9 cellular contexts compared by ENCODE assay signal in the genomic region with DNA sequence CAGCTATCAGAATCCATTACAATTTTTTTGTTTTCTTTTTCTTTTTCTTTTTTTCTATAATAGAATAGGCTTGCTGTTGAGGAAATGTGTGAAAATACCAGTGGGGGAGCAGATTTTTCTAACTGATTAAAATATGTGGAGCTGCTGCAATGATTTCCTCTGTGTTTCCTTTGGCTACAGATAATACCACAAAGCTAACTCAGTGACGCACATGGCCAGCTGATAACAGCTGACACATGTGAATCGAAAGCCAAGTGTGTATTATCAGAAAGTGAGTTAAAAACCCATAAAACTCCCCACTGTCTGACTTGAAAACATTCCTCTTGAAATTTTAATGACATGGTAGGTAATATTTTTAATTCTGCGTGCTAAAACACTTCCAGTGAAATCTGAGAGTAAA.
DNase-seq lines count a peak whose midpoint lies in the region; ATAC-seq and TF ChIP-seq lines count a peak whose summit lies in the region.
"Had no signal": no experiment of that assay in that cellular context is flagged by ENCODE, and none has a peak within 500 bp of the region (broad histone marks: within the 10 kb centered on the region; RNA-seq: fewer than 3 reads in every experiment).

No MANE protein-coding gene starts in this region.

- H3K27me3 ChIP-seq in BLaER1: no peaks in the 10 kb centered on the region
- H3K27me3 ChIP-seq: upper lobe of left lung had no signal

- TF ChIP-seq CTCF in fibroblast of the aortic adventitia (IDR thresholded peaks at IDR 0.05; ENCODE audit: insufficient read depth, low read length): no peak

- peaks cover 27% of the 10 kb centered on the region for H3K4me1 ChIP-seq in BLaER1
- H3K4me1 ChIP-seq: upper lobe of left lung had no signal

- no peak overlapping the region for H3K9ac ChIP-seq in BLaER1

- peaks cover 63% of the 10 kb centered on the region for H3K4me1 Mint-ChIP-seq in stimulated activated naive CD8-positive, alpha-beta T cell treated with anti-CD3 and anti-CD28 coated beads, Interleukin-15, amount 100 ng/mL, for 72 hours

- POLR2A ChIA-PET in HEK293T (lab: Yijun Ruan, JAX): no interaction called here

- peak; percentile 65 for ATAC-seq in GM21390 (IDR thresholded peaks at IDR 0.05; ENCODE audit: unreplicated experiment)
- no peak for ATAC-seq in SK-N-SH treated with all-trans-retinoic acid at 6 μM for 48 hours
- peak; percentile 89 for ATAC-seq in stimulated activated naive CD8-positive, alpha-beta T cell treated with anti-CD3 and anti-CD28 coated beads, Interleukin-15, amount 100 ng/mL, for 72 hours
- no peak for ATAC-seq in GM18520 (IDR thresholded peaks at IDR 0.05; ENCODE audit: unreplicated experiment)

- no peak overlapping the region for H3K4me3 ChIP-seq in BLaER1
- H3K4me3 ChIP-seq in fibroblast of the aortic adventitia (ENCODE audit: low read depth, low read length): no peak overlapping the region
- H3K4me3 ChIP-seq: upper lobe of left lung had no signal

- no peaks in the 10 kb centered on the region for H3K9me3 ChIP-seq in BLaER1
- H3K9me3 ChIP-seq: upper lobe of left lung had no signal

- DNase-seq in fibroblast of the aortic adventitia (ENCODE audit: low read depth): peak; percentile 97
- DNase-seq in stimulated activated naive CD8-positive, alpha-beta T cell treated with anti-CD3 and anti-CD28 coated beads, Interleukin-15, amount 100 ng/mL, for 72 hours: peak in 1 of 2 donors; percentile 55
- DNase-seq in NAMALWA (ENCODE audit: low spot score): no peak
- DNase-seq in HEK293T (ENCODE audit: extremely low spot score): no peak
- DNase-seq: upper lobe of left lung had no signal

- no peaks in the 10 kb centered on the region for H3K36me3 ChIP-seq in BLaER1
- H3K36me3 ChIP-seq: upper lobe of left lung had no signal

- peak overlapping the region; percentile 47 for H3K4me2 ChIP-seq in BLaER1

- H3K27me3 Mint-ChIP-seq in stimulated activated naive CD8-positive, alpha-beta T cell treated with anti-CD3 and anti-CD28 coated beads, Interleukin-15, amount 100 ng/mL, for 72 hours: peaks cover 12% of the 10 kb centered on the region

- no peak overlapping the region for H3K27ac ChIP-seq in BLaER1
- H3K27ac ChIP-seq: upper lobe of left lung had no signal

- H3K9me3 Mint-ChIP-seq in stimulated activated naive CD8-positive, alpha-beta T cell treated with anti-CD3 and anti-CD28 coated beads, Interleukin-15, amount 100 ng/mL, for 72 hours: peaks cover 10 to 24% of the 10 kb centered on the region in 2 donors

- no peaks in the 10 kb centered on the region for H4K20me1 ChIP-seq in BLaER1

- peak overlapping the region in 1 of 2 donors; percentile 88 for H3K27ac Mint-ChIP-seq in stimulated activated naive CD8-positive, alpha-beta T cell treated with anti-CD3 and anti-CD28 coated beads, Interleukin-15, amount 100 ng/mL, for 72 hours

- CTCF ChIA-PET in HEK293T (lab: Yijun Ruan, JAX): no interaction called here

- peak overlapping the region; percentile 37 to 44 for H3K4me3 Mint-ChIP-seq in stimulated activated naive CD8-positive, alpha-beta T cell treated with anti-CD3 and anti-CD28 coated beads, Interleukin-15, amount 100 ng/mL, for 72 hours

TF ChIP-seq in SK-N-SH treated with all-trans-retinoic acid at 6 μM for 48 hours, 23 proteins besides CTCF, POLR2A, EP300 and RAD21 (continues in another document):
- TF ChIP-seq CSDC2 (CRISPR knock-in tag; IDR thresholded peaks at IDR 0.05): no peak
- TF ChIP-seq, protein P1, sequence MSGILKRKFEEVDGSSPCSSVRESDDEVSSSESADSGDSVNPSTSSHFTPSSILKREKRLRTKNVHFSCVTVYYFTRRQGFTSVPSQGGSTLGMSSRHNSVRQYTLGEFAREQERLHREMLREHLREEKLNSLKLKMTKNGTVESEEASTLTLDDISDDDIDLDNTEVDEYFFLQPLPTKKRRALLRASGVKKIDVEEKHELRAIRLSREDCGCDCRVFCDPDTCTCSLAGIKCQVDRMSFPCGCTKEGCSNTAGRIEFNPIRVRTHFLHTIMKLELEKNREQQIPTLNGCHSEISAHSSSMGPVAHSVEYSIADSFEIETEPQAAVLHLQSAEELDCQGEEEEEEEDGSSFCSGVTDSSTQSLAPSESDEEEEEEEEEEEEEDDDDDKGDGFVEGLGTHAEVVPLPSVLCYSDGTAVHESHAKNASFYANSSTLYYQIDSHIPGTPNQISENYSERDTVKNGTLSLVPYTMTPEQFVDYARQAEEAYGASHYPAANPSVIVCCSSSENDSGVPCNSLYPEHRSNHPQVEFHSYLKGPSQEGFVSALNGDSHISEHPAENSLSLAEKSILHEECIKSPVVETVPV (CRISPR knock-in tag; IDR thresholded peaks at IDR 0.05): no peak
- TF ChIP-seq ZNF70 (CRISPR knock-in tag; IDR thresholded peaks at IDR 0.05): no peak
- no peak for TF ChIP-seq BACH2 (CRISPR knock-in tag; IDR thresholded peaks at IDR 0.05; ENCODE audit: borderline replicate concordance)
- no peak for TF ChIP-seq ZC3H10 (CRISPR knock-in tag; IDR thresholded peaks at IDR 0.05)
- no peak for TF ChIP-seq OSR1 (CRISPR knock-in tag; IDR thresholded peaks at IDR 0.05)
- TF ChIP-seq ISL1 (CRISPR knock-in tag; IDR thresholded peaks at IDR 0.05): peak; percentile 34
- no peak for TF ChIP-seq ZNF8 (CRISPR knock-in tag; IDR thresholded peaks at IDR 0.05)
- TF ChIP-seq, protein P2, sequence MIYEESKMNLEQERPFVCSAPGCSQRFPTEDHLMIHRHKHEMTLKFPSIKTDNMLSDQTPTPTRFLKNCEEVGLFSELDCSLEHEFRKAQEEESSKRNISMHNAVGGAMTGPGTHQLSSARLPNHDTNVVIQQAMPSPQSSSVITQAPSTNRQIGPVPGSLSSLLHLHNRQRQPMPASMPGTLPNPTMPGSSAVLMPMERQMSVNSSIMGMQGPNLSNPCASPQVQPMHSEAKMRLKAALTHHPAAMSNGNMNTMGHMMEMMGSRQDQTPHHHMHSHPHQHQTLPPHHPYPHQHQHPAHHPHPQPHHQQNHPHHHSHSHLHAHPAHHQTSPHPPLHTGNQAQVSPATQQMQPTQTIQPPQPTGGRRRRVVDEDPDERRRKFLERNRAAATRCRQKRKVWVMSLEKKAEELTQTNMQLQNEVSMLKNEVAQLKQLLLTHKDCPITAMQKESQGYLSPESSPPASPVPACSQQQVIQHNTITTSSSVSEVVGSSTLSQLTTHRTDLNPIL (CRISPR knock-in tag; IDR thresholded peaks at IDR 0.05; ENCODE audit: low read depth): peak; percentile 23; the same call in 1 of the 2 replicates
- no peak for TF ChIP-seq ARNTL (CRISPR knock-in tag; IDR thresholded peaks at IDR 0.05; ENCODE audit: borderline replicate concordance, low read depth)

TF ChIP-seq in HEK293T, 16 proteins besides CTCF, POLR2A, EP300 and RAD21:
- TF ChIP-seq, protein P3, sequence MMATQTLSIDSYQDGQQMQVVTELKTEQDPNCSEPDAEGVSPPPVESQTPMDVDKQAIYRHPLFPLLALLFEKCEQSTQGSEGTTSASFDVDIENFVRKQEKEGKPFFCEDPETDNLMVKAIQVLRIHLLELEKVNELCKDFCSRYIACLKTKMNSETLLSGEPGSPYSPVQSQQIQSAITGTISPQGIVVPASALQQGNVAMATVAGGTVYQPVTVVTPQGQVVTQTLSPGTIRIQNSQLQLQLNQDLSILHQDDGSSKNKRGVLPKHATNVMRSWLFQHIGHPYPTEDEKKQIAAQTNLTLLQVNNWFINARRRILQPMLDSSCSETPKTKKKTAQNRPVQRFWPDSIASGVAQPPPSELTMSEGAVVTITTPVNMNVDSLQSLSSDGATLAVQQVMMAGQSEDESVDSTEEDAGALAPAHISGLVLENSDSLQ (IDR thresholded peaks at IDR 0.05): no peak

Comparison
In these comparisons a context has a peak if more than half of its experiments do, and no peak if none do; other contexts are left out.
1. ATAC-seq: peak in GM21390 (single experiment) and stimulated activated naive CD8-positive, alpha-beta T cell treated with anti-CD3 and anti-CD28 coated beads, Interleukin-15, amount 100 ng/mL, for 72 hours (single experiment); none in SK-N-SH treated with all-trans-retinoic acid at 6 μM for 48 hours (single experiment) and GM18520 (single experiment).